ENCODE assay signal across 28 cellular contexts in genomic region chr18:72942766-72943165, GRCh38.
"Had no signal": no experiment of that assay in that cellular context is flagged by ENCODE, and none has a peak within 500 bp of the region (broad histone marks: within the 10 kb centered on the region; RNA-seq: fewer than 3 reads in every experiment).

No MANE protein-coding gene starts in this region.

- H3K36me3 ChIP-seq: left lung, lower lobe of right lung, neural progenitor cell, neutrophil, ovary, stomach, thyroid gland, transverse colon, upper lobe of left lung, vagina had no signal

- FAIRE-seq: islet of Langerhans, kidney had no signal

- H3K4me3 ChIP-seq: left lung, lower lobe of right lung, neural progenitor cell, ovary, skin epidermis, stomach, testis, thyroid gland, transverse colon, upper lobe of left lung, vagina had no signal

- DNase-seq: hypothalamus; immature natural killer cell; kidney; left colon; left lung; lower lobe of right lung; naive B cell; natural killer cell; nephron progenitor cell; occipital lobe; ovary; right cardiac atrium; stimulated activated CD4-positive, alpha-beta T cell treated with anti-CD3 and anti-CD28 coated beads, Interleukin-12 subunit alpha, Interleukin-12 subunit beta, amount 100 ng/mL, for 4 hours; stimulated activated CD4-positive, alpha-beta T cell treated with anti-CD3 and anti-CD28 coated beads, Interleukin-15, amount 100 ng/mL, for 24 hours; stimulated activated CD4-positive, alpha-beta T cell treated with anti-CD3 and anti-CD28 coated beads, Interleukin-2, amount 100 ng/mL, for 24 hours; stimulated activated CD4-positive, alpha-beta T cell treated with anti-CD3 and anti-CD28 coated beads, Interleukin-4, amount 100 ng/mL, for 1 hour; stimulated activated naive B cell treated with anti-CD40 and anti-IgM and Interleukin-4, amounts not matched to agents 10 μg/mL and 1 μg/mL and 100 μg/mL, for 72 hours; stimulated activated naive CD8-positive, alpha-beta T cell treated with anti-CD3 and anti-CD28 coated beads, Interleukin-15, Interleukin-2, amounts not matched to agents 100 U/mL and 50 U/mL, for 24 hours; stomach; testis; thyroid gland; transverse colon; upper lobe of left lung had no signal

- H3K27me3 ChIP-seq: left lung, neural progenitor cell, neutrophil, ovary, stomach, testis, thyroid gland, transverse colon, upper lobe of left lung, vagina had no signal

- H3K27ac ChIP-seq: left lung, lower lobe of right lung, neural progenitor cell, neutrophil, ovary, skin epidermis, stomach, testis, thyroid gland, transverse colon, upper lobe of left lung, vagina had no signal
